Comparison of ENCODE assay signal across 12 cellular contexts in the genomic region with DNA sequence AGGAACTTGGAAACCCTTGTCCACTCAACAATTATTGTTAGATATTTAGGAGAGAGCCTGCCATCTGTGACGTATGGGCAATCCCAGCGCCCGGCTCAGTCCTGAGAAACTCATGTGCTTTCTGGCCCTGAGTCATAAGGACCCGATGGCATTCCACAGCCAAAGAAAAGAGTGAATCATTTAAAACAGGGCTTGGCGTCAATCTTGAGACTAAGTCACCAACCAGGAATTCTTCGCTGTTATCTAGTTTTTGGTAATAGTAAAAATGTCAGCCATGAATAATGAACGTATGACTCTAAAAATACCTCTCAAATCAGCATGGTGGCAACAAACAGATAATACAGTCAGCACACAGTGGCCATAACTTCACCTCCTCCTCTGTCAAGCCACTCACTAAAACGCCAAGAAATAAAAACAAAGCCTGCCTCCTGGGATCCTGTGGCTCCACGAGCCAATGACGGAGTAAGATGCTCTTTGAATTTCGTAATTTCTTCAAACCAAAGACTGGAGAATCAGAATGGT.
DNase-seq lines count a peak whose midpoint lies in the region; ATAC-seq, FAIRE-seq and TF ChIP-seq lines count a peak whose summit lies in the region.
"Had no signal": no experiment of that assay in that cellular context is flagged by ENCODE, and none has a peak within 500 bp of the region (broad histone marks: within the 10 kb centered on the region; RNA-seq: fewer than 3 reads in every experiment).

No MANE protein-coding gene starts in this region.

- CTCF ChIA-PET in endothelial cell of umbilical vein (lab: Charles Lee) = no interaction called here

- no peak for TF ChIP-seq CTCF in endothelial cell of umbilical vein (IDR thresholded peaks at IDR 0.05; ENCODE audit: extremely low read depth in 1 of 2, insufficient read depth in 1 of 2, low read depth in 1 of 2, low read length in 2 of 2)

- intact Hi-C loops in endothelial cell of umbilical vein (cut with micrococcal nuclease) = no loop called here

- no peak overlapping the region for H2AFZ ChIP-seq in endothelial cell of umbilical vein (ENCODE audit: low read depth, low read length)
- H2AFZ ChIP-seq: parathyroid adenoma had no signal

- H2BK15ac ChIP-seq in mesendoderm (replicated peaks; ENCODE audit: low read depth) = no peak overlapping the region

- no peak overlapping the region for H3K4ac ChIP-seq in mesendoderm (ENCODE audit: low read depth, low read length)

- H4K20me1 ChIP-seq in endothelial cell of umbilical vein (replicated peaks; ENCODE audit: control insufficient read depth, extremely low read depth, insufficient read depth, low read length) = no peaks in the 10 kb centered on the region

- dilution Hi-C loops in endothelial cell of umbilical vein (cut with MboI; ENCODE audit: extremely low pct_ligation_motif_present, low sequenced_read_pairs) = no loop called here

- H3K27me3 ChIP-seq in endothelial cell of umbilical vein (ENCODE audit: control insufficient read depth in 2 of 2, insufficient read depth in 2 of 2, low read length in 2 of 2) = no peaks in the 10 kb centered on the region
- H3K27me3 ChIP-seq in mesendoderm (ENCODE audit: insufficient read depth, low read length, poor library complexity) = no peaks in the 10 kb centered on the region

- no TSS peak for BruUV-seq in endothelial cell of umbilical vein (replicated peaks; lab: Mats Ljungman, UMichigan)

- H3K9me1 ChIP-seq in endothelial cell of umbilical vein (replicated peaks; ENCODE audit: control insufficient read depth, extremely low read depth, insufficient read depth, low read length) = no peaks in the 10 kb centered on the region

- H3K18ac ChIP-seq in mesendoderm (ENCODE audit: low read length) = no peak overlapping the region

- no peaks in the 10 kb centered on the region for H3K9me3 ChIP-seq in endothelial cell of umbilical vein (replicated peaks; ENCODE audit: control insufficient read depth, insufficient read depth, low read length)

- POLR2A ChIA-PET in endothelial cell of umbilical vein (lab: Charles Lee) = no interaction called here

- H3K9ac ChIP-seq in endothelial cell of umbilical vein (replicated peaks; ENCODE audit: extremely low read depth, insufficient read depth, low read length) = no peak overlapping the region
- no peak overlapping the region for H3K9ac ChIP-seq in mesendoderm (ENCODE audit: low read length)
- H3K9ac ChIP-seq: parathyroid adenoma had no signal

- no peaks in the 10 kb centered on the region for H3K36me3 ChIP-seq in endothelial cell of umbilical vein (ENCODE audit: control insufficient read depth in 2 of 2, extremely low read depth in 1 of 2, insufficient read depth in 2 of 2, low read length in 2 of 2)
- no peaks in the 10 kb centered on the region for H3K36me3 ChIP-seq in mesendoderm (ENCODE audit: control insufficient read depth, insufficient read depth, low read length)

- H3K4me1 ChIP-seq in endothelial cell of umbilical vein (ENCODE audit: control insufficient read depth, extremely low read depth, insufficient read depth, low read length) (peaks cover 10% of the 10 kb centered on the region), mesendoderm (ENCODE audit: control insufficient read depth, low read depth, low read length) (no peaks in the 10 kb centered on the region)
- H3K4me1 ChIP-seq: parathyroid adenoma had no signal

- DNase-seq in 8988T = peak; percentile 56
- peak; percentile 46 for DNase-seq in LoVo (ENCODE audit: low spot score)
- DNase-seq in endothelial cell of umbilical vein (ENCODE audit: low read depth, low spot score) = peak; percentile 67
- peak; percentile 38 for DNase-seq in mesendoderm
- DNase-seq in NCI-H446 (lab: John Stamatoyannopoulos, UW) = no peak
- DNase-seq: activated CD4-positive, alpha-beta T cell treated with anti-CD3 and anti-CD28 coated beads for 1 hour; effector CD4-positive, alpha-beta T cell; NCI-H526 treated with DMSO at 0.1 percent for 48 hours had no signal

- ATAC-seq in HG02938 (IDR thresholded peaks at IDR 0.05; ENCODE audit: unreplicated experiment) (no peak), HG03565 (IDR thresholded peaks at IDR 0.05; ENCODE audit: unreplicated experiment) (no peak), GM18519 (IDR thresholded peaks at IDR 0.05; ENCODE audit: low FRiP score, unreplicated experiment) (no peak)

- no peak overlapping the region for H4K8ac ChIP-seq in mesendoderm (ENCODE audit: low read depth, low read length)

- H3K4me2 ChIP-seq in endothelial cell of umbilical vein (ENCODE audit: insufficient read depth, low read length) (peak overlapping the region; percentile 10), mesendoderm (ENCODE audit: low read length) (no peak overlapping the region)

- TF ChIP-seq POLR2A in endothelial cell of umbilical vein (IDR thresholded peaks at IDR 0.05; ENCODE audit: low read depth, low read length) = no peak

- H3K56ac ChIP-seq in mesendoderm (ENCODE audit: low read length) = no peak overlapping the region

- H2AK5ac ChIP-seq in mesendoderm (ENCODE audit: low read length) = no peak overlapping the region

- H3K79me2 ChIP-seq in endothelial cell of umbilical vein (ENCODE audit: control insufficient read depth, insufficient read depth, low read length) (no peaks in the 10 kb centered on the region), mesendoderm (ENCODE audit: control insufficient read depth, insufficient read depth, low read length) (no peaks in the 10 kb centered on the region)
- H3K79me2 ChIP-seq: parathyroid adenoma had no signal

- H2BK120ac ChIP-seq in mesendoderm (ENCODE audit: low read depth, low read length) = no peak overlapping the region

- no CpG with 5 or more reads among the region's 11 CpGs for WGBS in mesendoderm (ENCODE audit: extremely low coverage, insufficient coverage, low lambda C conversion rate)

- FAIRE-seq in endothelial cell of umbilical vein (lab: Jason Lieb, UNC) = no peak

- no peaks in the 10 kb centered on the region for H3K79me1 ChIP-seq in mesendoderm (ENCODE audit: low read length)

- H3K4me3 ChIP-seq in endothelial cell of umbilical vein (replicated peaks in 1 of 3; ENCODE audit: insufficient read depth in 1 of 3, low read depth in 1 of 3, low read length in 3 of 3) = no peak overlapping the region
- no peak overlapping the region for H3K4me3 ChIP-seq in mesendoderm (ENCODE audit: low read length)

- H3K27ac ChIP-seq in endothelial cell of umbilical vein (ENCODE audit: insufficient read depth, low read depth, low read length) (peak overlapping the region; percentile 56), mesendoderm (ENCODE audit: low read depth, low read length) (no peak overlapping the region)
- H3K27ac ChIP-seq: parathyroid adenoma had no signal

- no peak overlapping the region for H4K5ac ChIP-seq in mesendoderm (ENCODE audit: low read length)

- no peak overlapping the region for H2BK5ac ChIP-seq in mesendoderm (ENCODE audit: low read length)

- no peak overlapping the region for H3K23ac ChIP-seq in mesendoderm (ENCODE audit: low read length)

TF ChIP-seq in endothelial cell of umbilical vein, 7 proteins besides CTCF, POLR2A, EP300 and RAD21:
- TF ChIP-seq JUN (IDR thresholded peaks at IDR 0.05; ENCODE audit: borderline replicate concordance, insufficient read depth, insufficient read length, low read depth) = peak; percentile 66
- TF ChIP-seq FOS (IDR thresholded peaks at IDR 0.05; ENCODE audit: borderline replicate concordance, insufficient read depth, low read length) = peak; percentile 82
- TF ChIP-seq MYC (IDR thresholded peaks at IDR 0.05; ENCODE audit: low read depth, low read length) = no peak
- peak; percentile 52 for TF ChIP-seq GATA2 (IDR thresholded peaks at IDR 0.05; ENCODE audit: insufficient read depth, insufficient read length, low read depth, low read length)
TF ChIP-seq in endothelial cell of umbilical vein: peak in this region for 3.

Comparison
In these comparisons a context has a peak if more than half of its experiments do, and no peak if none do; other contexts are left out.
1. DNase-seq: peak in 8988T (single experiment), LoVo (single experiment), endothelial cell of umbilical vein (single experiment) and mesendoderm (single experiment); none in NCI-H446 (0 of 2).